In the genomic region with DNA sequence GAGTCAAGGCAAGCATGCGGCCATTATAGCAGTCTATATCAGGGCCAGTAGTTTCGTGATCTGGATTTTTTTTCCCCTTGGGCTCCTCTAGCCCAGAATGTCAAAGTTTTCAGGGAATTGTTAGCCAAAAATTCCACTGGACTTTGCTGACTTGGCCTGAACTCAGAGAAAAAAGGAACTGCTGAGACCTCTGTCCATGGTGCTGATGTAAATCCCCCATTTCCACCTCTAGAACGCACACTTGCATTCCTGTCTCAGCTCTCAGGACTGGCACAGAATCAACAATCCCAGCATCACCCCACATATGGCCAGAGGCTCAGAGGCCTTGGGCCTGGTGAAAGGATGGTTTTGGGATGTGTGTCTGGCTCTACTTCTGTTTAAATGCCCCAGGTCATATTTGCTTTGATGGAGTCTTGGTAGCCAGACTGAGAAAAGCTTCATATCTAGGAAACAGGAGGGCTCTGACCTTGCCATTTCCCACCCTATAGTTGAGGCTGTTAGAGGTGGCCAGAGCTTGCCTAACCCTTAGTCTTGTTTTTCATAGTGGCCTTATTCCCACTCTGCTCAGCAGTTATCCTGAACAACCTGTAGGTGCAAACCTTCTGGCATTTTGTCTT, we compare ENCODE assay signal across 8 cellular contexts. TPM values are rescaled to one million over a fixed set of nuclear protein-coding genes. Genes with fewer than 3 reads are reported as not detected.
A peak's percentile ranks its signal among the peaks of the same experiment; 100 is the strongest.
DNase-seq lines count a peak whose midpoint lies in the region; ATAC-seq, FAIRE-seq and TF ChIP-seq lines count a peak whose summit lies in the region.

No MANE protein-coding gene starts in this region.

- H3K9me3 Mint-ChIP-seq in GM23338 = peaks cover 2% of the 10 kb centered on the region; the same call in 1 of the 3 replicates
- H3K9me3 Mint-ChIP-seq in glutamatergic neuron (ENCODE audit: unreplicated experiment) = no peaks in the 10 kb centered on the region

- peak; percentile 84 for ATAC-seq in GM23338
- ATAC-seq in SK-N-SH treated with all-trans-retinoic acid at 6 μM for 48 hours = peak; percentile 80
- no peak for ATAC-seq in HG03432 (IDR thresholded peaks at IDR 0.05; ENCODE audit: unreplicated experiment)

- no peak for FAIRE-seq in small intestine (lab: Jason Lieb, UNC)

- no peaks in the 10 kb centered on the region for H3K9me3 ChIP-seq in small intestine (ENCODE audit: control insufficient read depth, low read depth)

- H3K4me1 ChIP-seq in GM23338 (ENCODE audit: insufficient read depth) = no peaks in the 10 kb centered on the region
- H3K4me1 ChIP-seq in small intestine (ENCODE audit: control insufficient read depth in 2 of 2, insufficient read depth in 1 of 2, low read depth in 1 of 2, low read length in 1 of 2) = no peaks in the 10 kb centered on the region

- no peaks in the 10 kb centered on the region for H3F3A ChIP-seq in GM23338 (replicated peaks; ENCODE audit: low read depth)

- no peak overlapping the region for H3K4me2 ChIP-seq in GM23338

- H3K79me2 ChIP-seq in GM23338 (replicated peaks; ENCODE audit: insufficient read depth) = no peaks in the 10 kb centered on the region

- no peaks in the 10 kb centered on the region for H3K27me3 ChIP-seq in GM23338 (ENCODE audit: insufficient read depth)
- no peaks in the 10 kb centered on the region for H3K27me3 ChIP-seq in small intestine (ENCODE audit: control insufficient read depth in 2 of 2, insufficient read depth in 2 of 2, low read length in 2 of 2)

- H3K36me3 ChIP-seq in GM23338 (ENCODE audit: insufficient read depth) (no peaks in the 10 kb centered on the region), small intestine (ENCODE audit: control insufficient read depth in 2 of 2, insufficient read depth in 2 of 2, low read length in 2 of 2) (no peaks in the 10 kb centered on the region)

- DNase-seq in AG10803 (ENCODE audit: low read depth) (peak; percentile 49), GM23338 (ENCODE audit: low spot score) (peak; percentile 86), globus pallidus (ENCODE audit: low spot score) (peak; percentile 18), small intestine (peak; percentile 37), coronary artery (ENCODE audit: low spot score) (no peak), glutamatergic neuron (no peak)

- H3K27me3 Mint-ChIP-seq in GM23338 (ENCODE audit: insufficient read depth, low read depth, poor library complexity) (peaks cover 4% of the 10 kb centered on the region), glutamatergic neuron (ENCODE audit: unreplicated experiment) (peaks cover 5% of the 10 kb centered on the region)

- H3K4me3 Mint-ChIP-seq in GM23338 = no peak overlapping the region
- H3K4me3 Mint-ChIP-seq in glutamatergic neuron (ENCODE audit: unreplicated experiment) = no peak overlapping the region

- H3K4me1 Mint-ChIP-seq in GM23338 (no peaks in the 10 kb centered on the region), glutamatergic neuron (ENCODE audit: low read depth, unreplicated experiment) (no peaks in the 10 kb centered on the region)

- 2 to 6% (median 3%) methylated on average over 3 of the region's 3 CpGs for WGBS in small intestine, 3 donors

- H3K36me3 Mint-ChIP-seq in GM23338 (ENCODE audit: low read depth) (no peaks in the 10 kb centered on the region), glutamatergic neuron (ENCODE audit: unreplicated experiment) (no peaks in the 10 kb centered on the region)

- H2AFZ ChIP-seq in GM23338 = no peak overlapping the region

- H3K27ac Mint-ChIP-seq in GM23338 (no peak overlapping the region), glutamatergic neuron (ENCODE audit: unreplicated experiment) (no peak overlapping the region)

- H3K4me3 ChIP-seq in AG10803 (ENCODE audit: low read length) (no peak overlapping the region), GM23338 (no peak overlapping the region), small intestine (ENCODE audit: low read depth in 1 of 2, low read length in 2 of 2) (no peak overlapping the region), coronary artery (no peak overlapping the region)

- no peaks in the 10 kb centered on the region for H3K9me2 ChIP-seq in GM23338 (ENCODE audit: insufficient read depth)

- H3K27ac ChIP-seq in GM23338 (ENCODE audit: low read depth) (no peak overlapping the region), small intestine (ENCODE audit: low read depth in 1 of 2, low read length in 1 of 2) (no peak overlapping the region), coronary artery (no peak overlapping the region)

- H4K20me1 ChIP-seq in GM23338 (replicated peaks; ENCODE audit: insufficient read depth) = no peaks in the 10 kb centered on the region

- TF ChIP-seq CTCF in AG10803 (conservative IDR thresholded peaks at IDR 0.05; ENCODE audit: low read length) (peak; percentile 53), GM23338 (conservative IDR thresholded peaks at IDR 0.05; ENCODE audit: low read depth in 2 of 2) (peak; percentile 50 to 67), coronary artery (IDR thresholded peaks at IDR 0.05) (no peak), glutamatergic neuron (IDR thresholded peaks at IDR 0.05; ENCODE audit: partially characterized antibody, unreplicated experiment) (no peak)

TF ChIP-seq in GM23338, 12 proteins besides CTCF, POLR2A, EP300 and RAD21:
- TF ChIP-seq, protein P1, sequence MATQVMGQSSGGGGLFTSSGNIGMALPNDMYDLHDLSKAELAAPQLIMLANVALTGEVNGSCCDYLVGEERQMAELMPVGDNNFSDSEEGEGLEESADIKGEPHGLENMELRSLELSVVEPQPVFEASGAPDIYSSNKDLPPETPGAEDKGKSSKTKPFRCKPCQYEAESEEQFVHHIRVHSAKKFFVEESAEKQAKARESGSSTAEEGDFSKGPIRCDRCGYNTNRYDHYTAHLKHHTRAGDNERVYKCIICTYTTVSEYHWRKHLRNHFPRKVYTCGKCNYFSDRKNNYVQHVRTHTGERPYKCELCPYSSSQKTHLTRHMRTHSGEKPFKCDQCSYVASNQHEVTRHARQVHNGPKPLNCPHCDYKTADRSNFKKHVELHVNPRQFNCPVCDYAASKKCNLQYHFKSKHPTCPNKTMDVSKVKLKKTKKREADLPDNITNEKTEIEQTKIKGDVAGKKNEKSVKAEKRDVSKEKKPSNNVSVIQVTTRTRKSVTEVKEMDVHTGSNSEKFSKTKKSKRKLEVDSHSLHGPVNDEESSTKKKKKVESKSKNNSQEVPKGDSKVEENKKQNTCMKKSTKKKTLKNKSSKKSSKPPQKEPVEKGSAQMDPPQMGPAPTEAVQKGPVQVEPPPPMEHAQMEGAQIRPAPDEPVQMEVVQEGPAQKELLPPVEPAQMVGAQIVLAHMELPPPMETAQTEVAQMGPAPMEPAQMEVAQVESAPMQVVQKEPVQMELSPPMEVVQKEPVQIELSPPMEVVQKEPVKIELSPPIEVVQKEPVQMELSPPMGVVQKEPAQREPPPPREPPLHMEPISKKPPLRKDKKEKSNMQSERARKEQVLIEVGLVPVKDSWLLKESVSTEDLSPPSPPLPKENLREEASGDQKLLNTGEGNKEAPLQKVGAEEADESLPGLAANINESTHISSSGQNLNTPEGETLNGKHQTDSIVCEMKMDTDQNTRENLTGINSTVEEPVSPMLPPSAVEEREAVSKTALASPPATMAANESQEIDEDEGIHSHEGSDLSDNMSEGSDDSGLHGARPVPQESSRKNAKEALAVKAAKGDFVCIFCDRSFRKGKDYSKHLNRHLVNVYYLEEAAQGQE (IDR thresholded peaks at IDR 0.05; ENCODE audit: unreplicated experiment) = peak; percentile 92
- TF ChIP-seq STAT1 (IDR thresholded peaks at IDR 0.05; ENCODE audit: unreplicated experiment) = no peak

TF ChIP-seq in SK-N-SH treated with all-trans-retinoic acid at 6 μM for 48 hours, 23 proteins besides CTCF, POLR2A, EP300 and RAD21:
- TF ChIP-seq CSDC2 (CRISPR knock-in tag; IDR thresholded peaks at IDR 0.05) = 0 out of 2 replicates have a peak, but pooled peaks have one; percentile 64
- TF ChIP-seq, protein P2, sequence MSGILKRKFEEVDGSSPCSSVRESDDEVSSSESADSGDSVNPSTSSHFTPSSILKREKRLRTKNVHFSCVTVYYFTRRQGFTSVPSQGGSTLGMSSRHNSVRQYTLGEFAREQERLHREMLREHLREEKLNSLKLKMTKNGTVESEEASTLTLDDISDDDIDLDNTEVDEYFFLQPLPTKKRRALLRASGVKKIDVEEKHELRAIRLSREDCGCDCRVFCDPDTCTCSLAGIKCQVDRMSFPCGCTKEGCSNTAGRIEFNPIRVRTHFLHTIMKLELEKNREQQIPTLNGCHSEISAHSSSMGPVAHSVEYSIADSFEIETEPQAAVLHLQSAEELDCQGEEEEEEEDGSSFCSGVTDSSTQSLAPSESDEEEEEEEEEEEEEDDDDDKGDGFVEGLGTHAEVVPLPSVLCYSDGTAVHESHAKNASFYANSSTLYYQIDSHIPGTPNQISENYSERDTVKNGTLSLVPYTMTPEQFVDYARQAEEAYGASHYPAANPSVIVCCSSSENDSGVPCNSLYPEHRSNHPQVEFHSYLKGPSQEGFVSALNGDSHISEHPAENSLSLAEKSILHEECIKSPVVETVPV (CRISPR knock-in tag; IDR thresholded peaks at IDR 0.05) = no peak
TF ChIP-seq in SK-N-SH treated with all-trans-retinoic acid at 6 μM for 48 hours: peak in this region for 1.

RNA-seq across cellular contexts. Expression of a gene that starts 16.9 kb away (rescaled TPM):
- 48.7 and 49.0 TPM in 2 replicates for total RNA-seq in GM23338 (2014; rRNA removed; shearing (Covaris generic))
- 20.8 and 23.3 TPM in 2 replicates for polyA plus RNA-seq in GM23338 (2016; fragmentation: Nextera tagmentation; extraction: Ambion mirVana)
- polyA plus RNA-seq in small intestine = 10 to 100 TPM; 25.0 to 31.3 (median 25.1) TPM
- total RNA-seq in glutamatergic neuron (ENCODE audit: unreplicated experiment) = 18.8 TPM

Comparison
In these comparisons a context has a peak if more than half of its experiments do, and no peak if none do; other contexts are left out.
1. DNase-seq: peak in AG10803 (single experiment), GM23338 (single experiment), globus pallidus (single experiment) and small intestine (single experiment); none in coronary artery (single experiment) and glutamatergic neuron (single experiment).
2. CTCF ChIP-seq: peak in AG10803 (single experiment) and GM23338 (2 of 2); none in coronary artery (single experiment) and glutamatergic neuron (single experiment).